In genomic region chr2:188292446-188293239, GRCh38 we compare ENCODE assay signal across 8 cellular contexts. TPM values are rescaled to one million over a fixed set of nuclear protein-coding genes. Genes with fewer than 3 reads are reported as not detected.
A peak's percentile ranks its signal among the peaks of the same experiment; 100 is the strongest.
DNase-seq lines count a peak whose midpoint lies in the region; ATAC-seq and TF ChIP-seq lines count a peak whose summit lies in the region.

No MANE protein-coding gene starts in this region.

- H4K20me1 ChIP-seq in hepatocyte (ENCODE audit: insufficient read depth, poor library complexity, severe bottlenecking), result no peaks in the 10 kb centered on the region

- no peaks in the 10 kb centered on the region for H3K27me3 ChIP-seq in hepatocyte

- peaks cover 0 to 3% of the 10 kb centered on the region in 2 donors for H3K9me3 Mint-ChIP-seq in natural killer cell

- in situ Hi-C loops in astrocyte of the cerebellum (cut with HindIII; ENCODE audit: low sequenced_read_pairs), result no loop called here

- peaks cover 43% of the 10 kb centered on the region for H3K79me2 ChIP-seq in hepatocyte

- H3K27ac Mint-ChIP-seq in natural killer cell, result no peak overlapping the region

- no peaks in the 10 kb centered on the region for H3K9me2 ChIP-seq in hepatocyte (replicated peaks; ENCODE audit: insufficient read depth)

- ATAC-seq in natural killer cell (no peak), GM18861 (IDR thresholded peaks at IDR 0.05; ENCODE audit: unreplicated experiment) (no peak)

- H3K4me1 ChIP-seq in hepatocyte (ENCODE audit: insufficient read depth), result peaks cover 5% of the 10 kb centered on the region

- no peaks in the 10 kb centered on the region for H3K4me1 Mint-ChIP-seq in natural killer cell

- peak overlapping the region; percentile 83 for H3K4me2 ChIP-seq in hepatocyte

- no peak overlapping the region for H3K4me3 Mint-ChIP-seq in natural killer cell

- H3K27me3 Mint-ChIP-seq in natural killer cell (ENCODE audit: low read depth in 2 of 2), result peaks cover 13 to 20% of the 10 kb centered on the region in 2 donors

- H3K9me3 ChIP-seq in hepatocyte (ENCODE audit: low read depth), result no peaks in the 10 kb centered on the region

- peaks cover 9% of the 10 kb centered on the region for H3K36me3 Mint-ChIP-seq in natural killer cell

- peak overlapping the region; percentile 99 for H3K27ac ChIP-seq in hepatocyte

- intact Hi-C loops in natural killer cell (cut with micrococcal nuclease), result no loop called here

- peak overlapping the region; percentile 7 for H2AFZ ChIP-seq in hepatocyte

- DNase-seq in ELF-1 (ENCODE audit: low read depth, low spot score) (peak; percentile 93), NCI-H2081 (lab: John Stamatoyannopoulos, UW) (peak; percentile 62 to 76), astrocyte of the cerebellum (ENCODE audit: low read depth) (peak; percentile 73), hepatocyte (ENCODE audit: low spot score) (peak; percentile 90), retinal pigment epithelial cell (ENCODE audit: low read depth) (no peak), NK-92 (lab: John Stamatoyannopoulos, UW; ENCODE audit: unreplicated experiment) (no peak), natural killer cell (no peak)

- H3K4me3 ChIP-seq in astrocyte of the cerebellum (ENCODE audit: low read depth, low read length), result peak overlapping the region; percentile 81
- peak overlapping the region; percentile 83 for H3K4me3 ChIP-seq in hepatocyte
- H3K4me3 ChIP-seq in retinal pigment epithelial cell (ENCODE audit: low read length), result peak overlapping the region; percentile 76

- WGBS in hepatocyte (ENCODE audit: low lambda C conversion rate, missing lambda C conversion rate), result 1% methylated on average over 51 of the region's 51 CpGs

- TF ChIP-seq CTCF in astrocyte of the cerebellum (IDR thresholded peaks at IDR 0.05; ENCODE audit: low read depth, low read length, missing control alignments) (no peak), hepatocyte (IDR thresholded peaks at IDR 0.05; ENCODE audit: poor library complexity) (no peak), retinal pigment epithelial cell (conservative IDR thresholded peaks at IDR 0.05; ENCODE audit: low read depth, low read length) (no peak), natural killer cell (IDR thresholded peaks at IDR 0.05) (no peak)

- no peaks in the 10 kb centered on the region for H3K36me3 ChIP-seq in hepatocyte (replicated peaks; ENCODE audit: insufficient read depth, low read depth)

RNA-seq across cellular contexts. Expression of gene GULP1, which starts 1.0 kb away (rescaled TPM):
- total RNA-seq in hepatocyte, result 135 TPM in 2 replicates
- polyA plus RNA-seq in hepatocyte, result 55.6 and 57.5 TPM in 2 replicates
- total RNA-seq in natural killer cell, result not detected

Comparison
In these comparisons a context has a peak if more than half of its experiments do, and no peak if none do; other contexts are left out.
1. DNase-seq: peak in ELF-1 (single experiment), NCI-H2081 (2 of 2), astrocyte of the cerebellum (single experiment) and hepatocyte (single experiment); none in retinal pigment epithelial cell (single experiment), NK-92 (single experiment) and natural killer cell (single experiment).
2. RNA of gene GULP1, which starts 1.0 kb away (total RNA-seq): 135 TPM in hepatocyte; not detected in natural killer cell; every median in the first group is over 100 times any median in the second.
3. Peak in every context shown above with its lines, with median percentiles within 50 percentile points of each other: H3K4me3 ChIP-seq.